Comparison of ENCODE assay signal across 1 cellular context in the genomic region with DNA sequence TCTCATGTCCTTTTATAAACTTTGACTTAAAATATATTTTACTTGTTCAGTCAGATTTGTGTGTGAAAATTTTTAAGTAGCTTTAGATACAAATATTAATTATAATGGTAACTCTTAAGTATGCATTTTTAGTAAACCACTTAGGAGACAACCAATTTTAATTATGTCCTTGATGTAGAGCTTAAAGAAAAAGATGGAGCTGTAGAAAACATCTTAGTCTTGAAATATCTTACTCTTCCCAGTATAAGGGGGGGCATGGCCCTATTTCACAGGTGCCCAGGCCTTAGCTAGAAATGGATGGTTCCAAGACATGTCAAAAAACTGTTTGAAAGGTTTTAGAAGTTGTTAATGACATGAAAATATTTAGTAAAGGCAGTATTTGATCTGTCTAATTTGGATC.
TF ChIP-seq lines count a peak whose summit lies in the region.

No MANE protein-coding gene starts in this region.

TF ChIP-seq in SK-N-SH, 30 proteins besides CTCF, POLR2A, EP300 and RAD21:
- no peak for TF ChIP-seq JUND (IDR thresholded peaks at IDR 0.05)
- no peak for TF ChIP-seq CHD2 (IDR thresholded peaks at IDR 0.05; ENCODE audit: low read length, partially characterized antibody)
- TF ChIP-seq GABPA (IDR thresholded peaks at IDR 0.05; ENCODE audit: low read depth): no peak
- TF ChIP-seq TCF12 (IDR thresholded peaks at IDR 0.05): no peak
TF ChIP-seq in SK-N-SH: peak in this region for 0.
